In the genomic region with DNA sequence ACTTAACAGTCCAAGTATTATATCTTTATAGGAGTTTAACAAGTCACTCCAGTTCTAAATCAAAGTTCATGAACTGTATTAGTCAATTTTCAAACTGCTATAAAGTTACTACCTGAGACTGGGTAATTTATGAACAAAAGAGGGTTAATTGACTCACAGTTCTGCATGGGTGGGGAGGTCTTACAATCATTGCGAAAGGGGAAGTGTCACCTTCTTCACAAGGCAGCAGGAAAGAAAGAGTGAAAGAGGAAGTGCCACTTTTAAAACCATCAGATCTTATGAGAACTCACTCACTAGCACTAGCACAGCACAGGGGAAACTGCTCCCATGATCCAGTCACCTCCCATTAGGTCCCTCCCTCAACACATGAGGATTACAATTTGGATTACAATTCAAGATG, we compare ENCODE assay signal across 8 cellular contexts.
DNase-seq lines count a peak whose midpoint lies in the region; ATAC-seq, FAIRE-seq and TF ChIP-seq lines count a peak whose summit lies in the region.
"Had no signal": no experiment of that assay in that cellular context is flagged by ENCODE, and none has a peak within 500 bp of the region (broad histone marks: within the 10 kb centered on the region; RNA-seq: fewer than 3 reads in every experiment).

No MANE protein-coding gene starts in this region.

- H3K9me3 ChIP-seq in Peyer's patch (peaks cover 0 to 16% (median 0%) of the 10 kb centered on the region in 4 donors), small intestine (ENCODE audit: control insufficient read depth, low read depth) (peaks cover 2% of the 10 kb centered on the region)

- FAIRE-seq in small intestine (lab: Jason Lieb, UNC), result no peak

- H3K27me3 ChIP-seq in Peyer's patch, result no peaks in the 10 kb centered on the region
- H3K27me3 ChIP-seq in small intestine (ENCODE audit: control insufficient read depth in 2 of 2, insufficient read depth in 2 of 2, low read length in 2 of 2), result no peaks in the 10 kb centered on the region

- H3K4me3 ChIP-seq in Peyer's patch (no peak overlapping the region), small intestine (ENCODE audit: low read depth in 1 of 2, low read length in 2 of 2) (no peak overlapping the region)

- ATAC-seq in GM19372 (IDR thresholded peaks at IDR 0.05; ENCODE audit: low read depth, unreplicated experiment) (peak; percentile 100), HG02981 (IDR thresholded peaks at IDR 0.05; ENCODE audit: unreplicated experiment) (peak; percentile 100), Right ventricle myocardium superior (ENCODE audit: poor library complexity) (no peak)
- ATAC-seq: left ventricle myocardium superior had no signal

- peak in 2 of 3 donors; percentile 43 to 70 for DNase-seq in Peyer's patch
- peak; percentile 90 for DNase-seq in small intestine
- DNase-seq in NCI-H526 (lab: John Stamatoyannopoulos, UW), result no peak
- DNase-seq in Right ventricle myocardium superior, result no peak
- DNase-seq in cerebellum (ENCODE audit: low spot score), result no peak
- DNase-seq: left ventricle myocardium superior had no signal

- H3K4me1 ChIP-seq in Peyer's patch (peaks cover 0 to 13% (median 0%) of the 10 kb centered on the region in 4 donors), small intestine (ENCODE audit: control insufficient read depth in 2 of 2, insufficient read depth in 1 of 2, low read depth in 1 of 2, low read length in 1 of 2) (no peaks in the 10 kb centered on the region)

- 7 to 29% (median 18%) methylated on average over 1 of the region's 1 CpG for WGBS in small intestine, 3 donors

- no peak for TF ChIP-seq CTCF in Peyer's patch (IDR thresholded peaks at IDR 0.05)

- H3K36me3 ChIP-seq in Peyer's patch, result no peaks in the 10 kb centered on the region
- H3K36me3 ChIP-seq in small intestine (ENCODE audit: control insufficient read depth in 2 of 2, insufficient read depth in 2 of 2, low read length in 2 of 2), result no peaks in the 10 kb centered on the region

- TF ChIP-seq POLR2A in Peyer's patch (IDR thresholded peaks at IDR 0.05), result no peak

- H3K27ac ChIP-seq in Peyer's patch (peak overlapping the region in 3 of 4 donors; percentile 31 to 57 (median 50)), small intestine (ENCODE audit: low read depth in 1 of 2, low read length in 1 of 2) (peak overlapping the region in 1 of 2 donors; percentile 41)

- intact Hi-C loops in Right ventricle myocardium superior (cut with DNase I), result no loop called here

Comparison
In these comparisons a context has a peak if more than half of its experiments do, and no peak if none do; other contexts are left out.
1. DNase-seq: peak in Peyer's patch (2 of 3) and small intestine (single experiment); none in NCI-H526 (0 of 2), Right ventricle myocardium superior (single experiment) and cerebellum (single experiment).